8 cellular contexts compared by ENCODE assay signal in genomic region chr2:135875491-135876065, GRCh38.
DNase-seq lines count a peak whose midpoint lies in the region; ATAC-seq lines count a peak whose summit lies in the region.

No MANE protein-coding gene starts in this region.

- no peaks in the 10 kb centered on the region for H3K27me3 ChIP-seq in duodenal mucosa (ENCODE audit: control insufficient read depth in 1 of 2, insufficient read depth in 2 of 2, low read length in 2 of 2)

- no peaks in the 10 kb centered on the region for H3K9me3 Mint-ChIP-seq in memory B cell

- ATAC-seq in HG02763 (IDR thresholded peaks at IDR 0.05; ENCODE audit: unreplicated experiment) (peak; percentile 46), memory B cell (ENCODE audit: low read depth) (peak; percentile 76)

- H3K36me3 ChIP-seq in duodenal mucosa (ENCODE audit: control insufficient read depth in 1 of 2, insufficient read depth in 2 of 2, low read length in 2 of 2): peaks cover 0 to 6% of the 10 kb centered on the region in 2 donors

- peaks cover 23% of the 10 kb centered on the region for H3K4me1 Mint-ChIP-seq in memory B cell

- H3K27ac Mint-ChIP-seq in memory B cell: peak overlapping the region; percentile 56

- peak overlapping the region; percentile 76 for H3K4me3 Mint-ChIP-seq in memory B cell

- peak overlapping the region; percentile 70 to 76 for H3K9ac ChIP-seq in duodenal mucosa (ENCODE audit: low read depth in 1 of 2, low read length in 2 of 2)

- H3K4me3 ChIP-seq in duodenal mucosa (ENCODE audit: low read depth in 1 of 2, low read length in 2 of 2): peak overlapping the region; percentile 82 to 87

- H3K27ac ChIP-seq in duodenal mucosa (ENCODE audit: low read depth, low read length): no peak overlapping the region

- H3K27me3 Mint-ChIP-seq in memory B cell: no peaks in the 10 kb centered on the region

- peak; percentile 58 for DNase-seq in NK-92 treated with Interleukin-12 subunit alpha and Interleukin-12 subunit beta, amount 100 ng/mL, for 24 hours (lab: John Stamatoyannopoulos, UW)
- DNase-seq in NK-92 (lab: John Stamatoyannopoulos, UW; ENCODE audit: unreplicated experiment): no peak
- peak; percentile 77 for DNase-seq in NCI-H146 (lab: John Stamatoyannopoulos, UW)
- peak; percentile 68 for DNase-seq in activated CD4-positive, alpha-beta T cell treated with anti-CD3 and anti-CD28 coated beads, Interleukin-2, amount 50 U/mL, for 1 hour
- peak; percentile 64 to 68 for DNase-seq in memory B cell (ENCODE audit: low spot score in 2 of 2)
- peak; percentile 41 for DNase-seq in stimulated activated CD8-positive, alpha-beta memory T cell treated with anti-CD3 and anti-CD28 coated beads, Interleukin-15, amount 100 ng/mL, for 24 hours (ENCODE audit: low read depth)

- no peaks in the 10 kb centered on the region for H3K36me3 Mint-ChIP-seq in memory B cell

- no peaks in the 10 kb centered on the region for H3K9me3 ChIP-seq in duodenal mucosa (ENCODE audit: control insufficient read depth in 1 of 2, low read length in 2 of 2)

- H3K4me1 ChIP-seq in duodenal mucosa (ENCODE audit: control insufficient read depth in 1 of 2, insufficient read depth in 2 of 2, low read length in 2 of 2): peaks cover 6 to 20% of the 10 kb centered on the region in 2 donors
